Comparison of ENCODE assay signal across 18 cellular contexts in the genomic region with DNA sequence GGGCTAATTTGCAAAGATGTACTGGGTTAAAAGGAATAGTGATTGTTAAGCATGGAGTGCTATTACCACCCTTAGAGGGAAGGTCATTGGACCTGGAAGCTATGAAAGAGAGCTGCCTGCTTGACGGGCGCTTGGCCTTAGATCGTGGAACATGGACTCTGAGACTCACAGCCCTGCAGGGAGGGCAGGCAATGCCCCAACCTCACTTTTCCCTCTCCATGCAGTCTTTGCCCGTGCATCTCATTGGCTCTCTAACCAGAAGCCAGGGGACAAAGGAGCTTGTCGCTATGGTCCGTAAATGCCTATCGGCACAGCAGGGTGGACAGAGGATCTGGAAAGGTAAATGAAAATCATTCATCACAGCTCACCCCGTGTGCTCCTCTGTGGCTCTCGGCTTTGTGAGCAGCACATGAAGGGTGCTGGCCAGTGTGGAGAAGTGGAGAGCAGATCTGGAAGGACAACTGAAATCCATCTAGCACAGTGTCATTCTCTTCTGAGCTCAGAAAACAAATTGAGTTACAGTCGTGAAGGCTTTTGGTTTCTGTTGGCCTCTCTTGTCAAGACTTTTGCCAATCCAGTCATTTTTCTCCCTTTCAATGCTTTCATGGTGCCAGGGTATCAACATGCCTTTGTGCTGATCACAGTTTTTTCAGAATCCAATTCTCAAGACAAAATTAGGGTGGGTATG.
DNase-seq lines count a peak whose midpoint lies in the region; ATAC-seq, FAIRE-seq and TF ChIP-seq lines count a peak whose summit lies in the region.
"Had no signal": no experiment of that assay in that cellular context is flagged by ENCODE, and none has a peak within 500 bp of the region (broad histone marks: within the 10 kb centered on the region; RNA-seq: fewer than 3 reads in every experiment).

No MANE protein-coding gene starts in this region.

- H3K9me3 ChIP-seq in right cardiac atrium (ENCODE audit: control insufficient read depth, low read length), result no peaks in the 10 kb centered on the region
- H3K9me3 ChIP-seq: BE2C, body of pancreas, neutrophil had no signal

- H3K4me1 ChIP-seq in right cardiac atrium (ENCODE audit: control insufficient read depth, insufficient read depth, low read length), result peaks cover 12% of the 10 kb centered on the region
- H3K4me1 ChIP-seq: BE2C, body of pancreas had no signal

- no peaks in the 10 kb centered on the region for H3K36me3 Mint-ChIP-seq in WTC11
- H3K36me3 Mint-ChIP-seq: activated CD4-positive, alpha-beta memory T cell treated with anti-CD3 and anti-CD28 coated beads for 36 hours had no signal

- 67% methylated on average over 10 of the region's 10 CpGs for WGBS in right cardiac atrium

- no peak overlapping the region for H3K27ac Mint-ChIP-seq in WTC11
- H3K27ac Mint-ChIP-seq: activated CD4-positive, alpha-beta memory T cell treated with anti-CD3 and anti-CD28 coated beads for 36 hours; activated T-helper 17 cell treated with anti-CD3 and anti-CD28 coated beads, Interleukin-2, amount 50 U/mL, for 72 hours had no signal

- CTCF ChIA-PET in WTC11 (lab: Charles Lee), result interaction anchor here (0.8 to 1.4 kb wide), 2 partner anchors 192 to 460 kb away, joined by 3 read pairs; no protein-coding TSS in a partner anchor

- no peaks in the 10 kb centered on the region for H3K36me3 ChIP-seq in brain microvascular endothelial cell (replicated peaks)
- H3K36me3 ChIP-seq: BE2C, neutrophil had no signal

- H3K9me3 Mint-ChIP-seq in WTC11, result no peaks in the 10 kb centered on the region
- H3K9me3 Mint-ChIP-seq: activated CD4-positive, alpha-beta memory T cell treated with anti-CD3 and anti-CD28 coated beads for 36 hours; activated T-helper 17 cell treated with anti-CD3 and anti-CD28 coated beads, Interleukin-2, amount 50 U/mL, for 72 hours had no signal

- in situ Hi-C loops in G401 (cut with HindIII; ENCODE audit: low sequenced_read_pairs), result no loop called here
- in situ Hi-C loops in brain microvascular endothelial cell (cut with HindIII; ENCODE audit: low pct_ligation_motif_present, low sequenced_read_pairs), result no loop called here

- H3K4me3 ChIP-seq in right cardiac atrium (ENCODE audit: low read length) (no peak overlapping the region), brain microvascular endothelial cell (ENCODE audit: low read depth, low read length) (no peak overlapping the region)
- H3K4me3 ChIP-seq: body of pancreas had no signal

- TF ChIP-seq CTCF in WTC11 (IDR thresholded peaks at IDR 0.05) (no peak), brain microvascular endothelial cell (IDR thresholded peaks at IDR 0.05; ENCODE audit: low read depth, low read length, missing control alignments) (no peak)

- no peak for FAIRE-seq in H54 (lab: Jason Lieb, UNC)
- FAIRE-seq: GM12891, urothelium cell line had no signal

- DNase-seq in G401 (ENCODE audit: low spot score), result peak; percentile 9
- DNase-seq in WTC11 (ENCODE audit: low spot score), result no peak
- peak in 1 of 3 donors; percentile 41 for DNase-seq in right cardiac atrium
- DNase-seq in sciatic nerve (ENCODE audit: low spot score), result no peak
- DNase-seq in H54 (ENCODE audit: insufficient read length, low spot score), result no peak
- DNase-seq in head of caudate nucleus, result no peak
- DNase-seq in brain microvascular endothelial cell, result no peak
- DNase-seq in amygdala (lab: John Stamatoyannopoulos, UW), result no peak
- DNase-seq: activated CD4-positive, alpha-beta memory T cell treated with anti-CD3 and anti-CD28 coated beads for 36 hours; BE2C; NCI-H2029 treated with DMSO at 0.1 percent for 48 hours; SIG-M5; stimulated activated CD8-positive, alpha-beta memory T cell treated with anti-CD3 and anti-CD28 coated beads, Interleukin-4, amount 100 ng/mL, for 48 hours had no signal

- H3K27me3 ChIP-seq in right cardiac atrium (ENCODE audit: control insufficient read depth, insufficient read depth), result no peaks in the 10 kb centered on the region
- H3K27me3 ChIP-seq in brain microvascular endothelial cell (replicated peaks), result no peaks in the 10 kb centered on the region
- H3K27me3 ChIP-seq: BE2C, body of pancreas, neutrophil had no signal

- POLR2A ChIA-PET in WTC11 (lab: Charles Lee), result interaction anchor here (0.6 kb wide), 1 partner anchor 129 kb away, joined by 3 read pairs; no protein-coding TSS in a partner anchor

- no peak for TF ChIP-seq POLR2A in H54 (IDR thresholded peaks at IDR 0.05; ENCODE audit: low read depth, low read length)

- H3K4me3 Mint-ChIP-seq in WTC11, result no peak overlapping the region
- H3K4me3 Mint-ChIP-seq: activated CD4-positive, alpha-beta memory T cell treated with anti-CD3 and anti-CD28 coated beads for 36 hours; activated T-helper 17 cell treated with anti-CD3 and anti-CD28 coated beads, Interleukin-2, amount 50 U/mL, for 72 hours had no signal

- peak; percentile 77 for ATAC-seq in WTC11
- ATAC-seq in right cardiac atrium, result peak; percentile 37 to 56
- ATAC-seq in sciatic nerve, result peak; percentile 56
- ATAC-seq: activated T-helper 17 cell treated with anti-CD3 and anti-CD28 coated beads, Interleukin-2, amount 50 U/mL, for 72 hours had no signal

- H3K4me1 Mint-ChIP-seq in WTC11, result peaks cover 12% of the 10 kb centered on the region
- H3K4me1 Mint-ChIP-seq: activated T-helper 17 cell treated with anti-CD3 and anti-CD28 coated beads, Interleukin-2, amount 50 U/mL, for 72 hours had no signal

- intact Hi-C loops in right cardiac atrium (cut with DNase I) (no loop called here), sciatic nerve (cut with DNase I) (no loop called here), head of caudate nucleus (cut with DNase I) (no loop called here)

- no peaks in the 10 kb centered on the region; the same call in 1 of the 2 replicates for H3K27me3 Mint-ChIP-seq in WTC11 (ENCODE audit: low read depth)
- H3K27me3 Mint-ChIP-seq: activated CD4-positive, alpha-beta memory T cell treated with anti-CD3 and anti-CD28 coated beads for 36 hours had no signal

- H3K27ac ChIP-seq in right cardiac atrium (ENCODE audit: low read length), result no peak overlapping the region
- H3K27ac ChIP-seq in brain microvascular endothelial cell, result no peak overlapping the region
- H3K27ac ChIP-seq: body of pancreas, neutrophil had no signal

TF ChIP-seq in WTC11, 78 proteins besides CTCF, POLR2A, EP300 and RAD21:
- no peak for TF ChIP-seq ZNF219 (CRISPR knock-in tag; IDR thresholded peaks at IDR 0.05; ENCODE audit: borderline replicate concordance)
- TF ChIP-seq, protein P1, sequence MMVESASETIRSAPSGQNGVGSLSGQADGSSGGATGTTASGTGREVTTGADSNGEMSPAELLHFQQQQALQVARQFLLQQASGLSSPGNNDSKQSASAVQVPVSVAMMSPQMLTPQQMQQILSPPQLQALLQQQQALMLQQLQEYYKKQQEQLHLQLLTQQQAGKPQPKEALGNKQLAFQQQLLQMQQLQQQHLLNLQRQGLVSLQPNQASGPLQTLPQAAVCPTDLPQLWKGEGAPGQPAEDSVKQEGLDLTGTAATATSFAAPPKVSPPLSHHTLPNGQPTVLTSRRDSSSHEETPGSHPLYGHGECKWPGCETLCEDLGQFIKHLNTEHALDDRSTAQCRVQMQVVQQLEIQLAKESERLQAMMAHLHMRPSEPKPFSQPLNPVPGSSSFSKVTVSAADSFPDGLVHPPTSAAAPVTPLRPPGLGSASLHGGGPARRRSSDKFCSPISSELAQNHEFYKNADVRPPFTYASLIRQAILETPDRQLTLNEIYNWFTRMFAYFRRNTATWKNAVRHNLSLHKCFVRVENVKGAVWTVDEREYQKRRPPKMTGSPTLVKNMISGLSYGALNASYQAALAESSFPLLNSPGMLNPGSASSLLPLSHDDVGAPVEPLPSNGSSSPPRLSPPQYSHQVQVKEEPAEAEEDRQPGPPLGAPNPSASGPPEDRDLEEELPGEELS (CRISPR knock-in tag; IDR thresholded peaks at IDR 0.05), result no peak
- TF ChIP-seq, protein P2, sequence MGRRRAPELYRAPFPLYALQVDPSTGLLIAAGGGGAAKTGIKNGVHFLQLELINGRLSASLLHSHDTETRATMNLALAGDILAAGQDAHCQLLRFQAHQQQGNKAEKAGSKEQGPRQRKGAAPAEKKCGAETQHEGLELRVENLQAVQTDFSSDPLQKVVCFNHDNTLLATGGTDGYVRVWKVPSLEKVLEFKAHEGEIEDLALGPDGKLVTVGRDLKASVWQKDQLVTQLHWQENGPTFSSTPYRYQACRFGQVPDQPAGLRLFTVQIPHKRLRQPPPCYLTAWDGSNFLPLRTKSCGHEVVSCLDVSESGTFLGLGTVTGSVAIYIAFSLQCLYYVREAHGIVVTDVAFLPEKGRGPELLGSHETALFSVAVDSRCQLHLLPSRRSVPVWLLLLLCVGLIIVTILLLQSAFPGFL (CRISPR knock-in tag; IDR thresholded peaks at IDR 0.05; ENCODE audit: borderline replicate concordance), result no peak
